Comparison of ENCODE assay signal across 8 cellular contexts in the genomic region with DNA sequence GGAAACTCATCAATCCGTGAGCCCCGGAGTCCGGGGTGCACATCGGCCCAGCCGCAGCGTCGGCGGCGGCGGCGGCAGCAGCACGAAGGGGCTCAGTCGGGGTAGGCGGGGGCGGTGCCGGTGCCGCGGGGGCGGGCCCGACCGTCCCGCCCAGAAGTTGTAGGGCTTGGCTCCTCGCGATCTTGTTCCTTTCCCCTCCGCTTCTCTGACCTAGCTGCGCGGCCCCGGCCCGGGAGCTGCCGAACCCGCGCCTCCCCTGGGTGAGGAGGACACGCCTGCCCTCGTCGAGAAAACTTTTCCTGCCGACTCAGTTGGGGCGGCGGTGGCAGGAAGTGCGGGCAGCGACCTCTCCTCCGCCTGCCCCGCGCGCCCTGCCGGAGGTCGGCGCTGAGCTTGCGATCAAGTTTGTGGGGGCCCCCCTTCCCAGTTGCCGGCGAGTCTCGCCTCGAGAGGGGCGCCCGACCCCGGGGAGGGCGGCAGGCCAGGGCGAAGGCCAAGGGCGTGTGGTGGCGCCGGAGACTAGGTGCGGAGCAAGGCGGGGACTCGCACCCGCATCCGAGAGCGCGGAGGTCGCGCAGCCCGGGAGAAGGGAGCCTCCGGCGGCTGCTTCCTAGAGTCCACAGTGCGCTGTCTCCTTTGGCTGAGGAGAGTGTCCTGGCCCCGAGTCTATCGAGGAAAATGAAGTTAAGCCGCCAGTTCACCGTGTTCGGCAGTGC. TPM values are rescaled to one million over a fixed set of nuclear protein-coding genes. Genes with fewer than 3 reads are reported as not detected.
DNase-seq lines count a peak whose midpoint lies in the region; ATAC-seq and TF ChIP-seq lines count a peak whose summit lies in the region.

A gene (plus strand): TSS at position 188 of the 716 bp plus-strand sequence. CDS start 491 bp downstream, at position 679.

- H3K4me3 ChIP-seq in GM06990 (replicated peaks; ENCODE audit: low read depth, low read length) (peak within 1 kb of the TSS; percentile 74), LNCaP clone FGC (ENCODE audit: low read depth, low read length) (peak within 1 kb of the TSS; percentile 76), vagina (peak within 1 kb of the TSS; percentile 64 to 92)

- H3K9me3 ChIP-seq in vagina = peaks cover 6% of the 10 kb centered on the region

- peak within 1 kb of the TSS; percentile 88 for H3K27ac ChIP-seq in vagina

- intact Hi-C loops in left cardiac atrium (cut with DNase I) = no loop called here
- intact Hi-C loops in vagina (cut with DNase I) = no loop called here

- peak; percentile 81 to 89 for ATAC-seq in left cardiac atrium

- TF ChIP-seq CTCF in GM06990 (IDR thresholded peaks at IDR 0.05; ENCODE audit: insufficient read depth, low read length, poor library complexity, severe bottlenecking) = peak; percentile 1
- TF ChIP-seq CTCF in LNCaP clone FGC (IDR thresholded peaks at IDR 0.05; ENCODE audit: control insufficient read depth, extremely low read depth, insufficient read depth) = 0 out of 2 replicates have a peak, but pooled peaks have one; percentile 2
- peak in 1 of 3 experiments; percentile 15 for TF ChIP-seq CTCF in vagina (IDR thresholded peaks at IDR 0.05)

- H3K4me1 ChIP-seq in vagina = peaks cover 37% of the 10 kb centered on the region

- TF ChIP-seq POLR2A in vagina (IDR thresholded peaks at IDR 0.05) = peak in 1 of 2 donors; percentile 74

- H3K36me3 ChIP-seq in GM06990 (ENCODE audit: control insufficient read depth, insufficient read depth, low read length) = no peaks in the 10 kb centered on the region
- H3K36me3 ChIP-seq in vagina = no peaks in the 10 kb centered on the region

- H3K27me3 ChIP-seq in GM06990 (replicated peaks; ENCODE audit: control insufficient read depth, insufficient read depth, low read length) (no peaks in the 10 kb centered on the region), vagina (no peaks in the 10 kb centered on the region)

- DNase-seq in GM06990 (ENCODE audit: extremely low read depth, insufficient read length) = peak; percentile 88
- DNase-seq in H4 (ENCODE audit: low spot score) = peak; percentile 65
- DNase-seq in LNCaP clone FGC (ENCODE audit: low read depth) = no peak
- peak; percentile 76 for DNase-seq in T follicular helper cell (ENCODE audit: low read depth)
- peak; percentile 69 for DNase-seq in amniotic epithelial cell (ENCODE audit: low read depth)
- peak; percentile 81 for DNase-seq in left cardiac atrium
- DNase-seq in putamen (ENCODE audit: low spot score) = peak; percentile 80
- peak in 1 of 2 donors; percentile 90 for DNase-seq in vagina (ENCODE audit: extremely low spot score in 2 of 2)

RNA-seq across cellular contexts. Expression of the gene that starts here (rescaled TPM):
- total RNA-seq in H4 (2014; rRNA removed; shearing (Covaris generic)) = 29.1 and 36.9 TPM in 2 replicates
- total RNA-seq in left cardiac atrium (10 to 100 TPM; 10.4 to 15.4 TPM), vagina (33.9 TPM)
